Comparison of ENCODE assay signal across 9 cellular contexts in genomic region chr15:45642203-45642932, GRCh38. TPM values are rescaled to one million over a fixed set of nuclear protein-coding genes. Genes with fewer than 3 reads are reported as not detected.
A peak's percentile ranks its signal among the peaks of the same experiment; 100 is the strongest.
DNase-seq lines count a peak whose midpoint lies in the region; ATAC-seq and TF ChIP-seq lines count a peak whose summit lies in the region.
"Had no signal": no experiment of that assay in that cellular context is flagged by ENCODE, and none has a peak within 500 bp of the region (broad histone marks: within the 10 kb centered on the region; RNA-seq: fewer than 3 reads in every experiment).

No MANE protein-coding gene starts in this region.

- DNase-seq in HFFc6: peak; percentile 77
- no peak for DNase-seq in left ventricle myocardium inferior
- no peak for DNase-seq in stomach
- DNase-seq in islet precursor cell: no peak
- DNase-seq in dorsolateral prefrontal cortex: no peak
- no peak for DNase-seq in HUDEP-2 (lab: John Stamatoyannopoulos, UW; ENCODE audit: unreplicated experiment in 76 of 76)

- no peaks in the 10 kb centered on the region for H3K9me3 Mint-ChIP-seq in HFFc6
- peaks cover 7% of the 10 kb centered on the region for H3K9me3 Mint-ChIP-seq in activated T-helper 17 cell treated with anti-CD3 and anti-CD28 coated beads, Interleukin-2, amount 50 U/mL, for 72 hours

- H3K9me3 ChIP-seq in left ventricle myocardium inferior (replicated peaks) (no peaks in the 10 kb centered on the region), stomach (no peaks in the 10 kb centered on the region)

- TF ChIP-seq CTCF in HFFc6 (IDR thresholded peaks at IDR 0.05): no peak
- TF ChIP-seq CTCF in left ventricle myocardium inferior (IDR thresholded peaks at IDR 0.05; ENCODE audit: borderline replicate concordance): no peak
- TF ChIP-seq CTCF in stomach (IDR thresholded peaks at IDR 0.05): no peak
- no peak for TF ChIP-seq CTCF in dorsolateral prefrontal cortex (IDR thresholded peaks at IDR 0.05 in 54 of 56, conservative IDR thresholded peaks at IDR 0.05 in 2 of 56; ENCODE audit: low read depth in 1 of 56, partially characterized antibody in 56 of 56)

- no peak for TF ChIP-seq POLR2A in stomach (IDR thresholded peaks at IDR 0.05)

- H3K27me3 ChIP-seq in left ventricle myocardium inferior (ENCODE audit: low read depth) (no peaks in the 10 kb centered on the region), stomach (no peaks in the 10 kb centered on the region), dorsolateral prefrontal cortex (no peaks in the 10 kb centered on the region)

- WGBS in stomach, 5 donors: 34 to 59% (median 52%) methylated on average over 7 of the region's 7 CpGs

- H3K36me3 Mint-ChIP-seq in HFFc6 (ENCODE audit: low read depth): no peaks in the 10 kb centered on the region
- peaks cover 95% of the 10 kb centered on the region for H3K36me3 Mint-ChIP-seq in activated T-helper 17 cell treated with anti-CD3 and anti-CD28 coated beads, Interleukin-2, amount 50 U/mL, for 72 hours (ENCODE audit: low read depth)

- H3K4me3 ChIP-seq in left ventricle myocardium inferior (no peak overlapping the region), stomach (peak overlapping the region in 1 of 4 donors; percentile 25), dorsolateral prefrontal cortex (no peak overlapping the region)
- H3K4me3 ChIP-seq: K562 had no signal

- H3K4me1 Mint-ChIP-seq in HFFc6 (ENCODE audit: low read depth): peaks cover 91% of the 10 kb centered on the region
- peaks cover 80% of the 10 kb centered on the region for H3K4me1 Mint-ChIP-seq in activated T-helper 17 cell treated with anti-CD3 and anti-CD28 coated beads, Interleukin-2, amount 50 U/mL, for 72 hours

- H3K4me1 ChIP-seq in left ventricle myocardium inferior (peaks cover 57% of the 10 kb centered on the region), stomach (peaks cover 73 to 98% (median 92%) of the 10 kb centered on the region in 4 donors)

- intact Hi-C loops in left ventricle myocardium inferior (cut with micrococcal nuclease) (no loop called here), stomach (cut with DNase I; ENCODE audit: low total_unique reads) (no loop called here), dorsolateral prefrontal cortex (cut with DNase I) (no loop called here)

- no peak for TF ChIP-seq EP300 in stomach (IDR thresholded peaks at IDR 0.05)

- H3K27me3 Mint-ChIP-seq in HFFc6 (ENCODE audit: insufficient read depth): peaks cover 6% of the 10 kb centered on the region; the same call in 1 of the 2 replicates
- no peaks in the 10 kb centered on the region for H3K27me3 Mint-ChIP-seq in activated T-helper 17 cell treated with anti-CD3 and anti-CD28 coated beads, Interleukin-2, amount 50 U/mL, for 72 hours

- no peaks in the 10 kb centered on the region for H3K36me3 ChIP-seq in left ventricle myocardium inferior
- H3K36me3 ChIP-seq in stomach: no peaks in the 10 kb centered on the region

- no peak for ATAC-seq in activated T-helper 17 cell treated with anti-CD3 and anti-CD28 coated beads, Interleukin-2, amount 50 U/mL, for 72 hours (replicated peaks)
- ATAC-seq in GM18868 (IDR thresholded peaks at IDR 0.05; ENCODE audit: unreplicated experiment): no peak
- ATAC-seq: K562 had no signal

- H3K27ac Mint-ChIP-seq in HFFc6: peak overlapping the region; percentile 91
- peak overlapping the region; percentile 95 for H3K27ac Mint-ChIP-seq in activated T-helper 17 cell treated with anti-CD3 and anti-CD28 coated beads, Interleukin-2, amount 50 U/mL, for 72 hours

- H3K4me3 Mint-ChIP-seq in HFFc6: peak overlapping the region; percentile 75
- peak overlapping the region; percentile 97 for H3K4me3 Mint-ChIP-seq in activated T-helper 17 cell treated with anti-CD3 and anti-CD28 coated beads, Interleukin-2, amount 50 U/mL, for 72 hours

- peak overlapping the region; percentile 47 for H3K27ac ChIP-seq in left ventricle myocardium inferior (replicated peaks)
- peak overlapping the region; percentile 86 to 98 (median 95) for H3K27ac ChIP-seq in stomach
- peak overlapping the region in 1 of 59 donors; percentile 41 for H3K27ac ChIP-seq in dorsolateral prefrontal cortex

RNA-seq across cellular contexts. Expression of gene SQOR, which starts 7.5 kb away (rescaled TPM):
- 10 to 100 TPM; 25.3 to 43.2 (median 39.7) TPM for total RNA-seq in HFFc6 (2021; fragmentation: NEBNext Ultra II Directional; extraction: Animal tissue kit (Norgen Biotek cat#: 25700))
- 100 to 1,000 TPM; 129 to 275 TPM for total RNA-seq in activated T-helper 17 cell treated with anti-CD3 and anti-CD28 coated beads, Interleukin-2, amount 50 U/mL, for 72 hours
- total RNA-seq in left ventricle myocardium inferior (16.5 TPM), stomach (10 to 100 TPM; 49.6 to 70.6 (median 62.5) TPM), dorsolateral prefrontal cortex (10 to 100 TPM in 26 of 120 experiments, 1 to 10 TPM in 94; 2.8 to 18.8 (median 7.2) TPM)
- polyA plus RNA-seq in stomach: 100 to 1,000 TPM in 1 of 3 donors, 10 to 100 TPM in 2; 58.1 to 128 (median 63.1) TPM

RNA-seq across cellular contexts. Expression of gene BLOC1S6, which starts 55.2 kb away (rescaled TPM):
- total RNA-seq in HFFc6 (2021; fragmentation: NEBNext Ultra II Directional; extraction: Animal tissue kit (Norgen Biotek cat#: 25700)): 10 to 100 TPM; 55.2 to 67.2 (median 59.4) TPM
- 10 to 100 TPM; 43.7 to 54.5 TPM for total RNA-seq in activated T-helper 17 cell treated with anti-CD3 and anti-CD28 coated beads, Interleukin-2, amount 50 U/mL, for 72 hours
- total RNA-seq in left ventricle myocardium inferior (24.3 TPM), stomach (10 to 100 TPM in 4 of 5 donors, 1 to 10 TPM in 1; 7.6 to 74.5 (median 25.4) TPM), dorsolateral prefrontal cortex (10 to 100 TPM; 30.3 to 80.3 (median 55.0) TPM)
- polyA plus RNA-seq in stomach: 10 to 100 TPM; 12.5 to 36.8 (median 31.9) TPM
